8 cellular contexts compared by ENCODE assay signal in the genomic region with DNA sequence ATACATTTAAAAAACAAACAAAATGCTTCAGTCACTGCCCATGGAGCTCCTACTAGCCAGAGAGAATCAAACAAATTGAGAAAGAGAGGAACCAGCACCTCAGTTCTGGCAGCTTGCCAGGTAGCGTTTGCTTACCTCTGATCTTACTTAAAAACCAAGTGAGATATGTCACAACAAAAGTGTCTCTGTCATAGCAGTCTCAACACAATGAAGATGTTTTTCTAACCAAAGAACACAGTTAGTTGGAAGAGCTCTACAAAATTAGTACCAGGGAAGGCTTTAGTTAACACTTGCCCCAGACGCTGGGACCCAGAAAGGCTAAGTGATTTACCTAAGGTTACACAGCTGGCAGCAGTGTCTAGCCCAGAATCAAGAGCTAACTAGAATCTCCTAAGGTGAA. TPM values are rescaled to one million over a fixed set of nuclear protein-coding genes. Genes with fewer than 3 reads are reported as not detected.
DNase-seq lines count a peak whose midpoint lies in the region; ATAC-seq, FAIRE-seq and TF ChIP-seq lines count a peak whose summit lies in the region.

No MANE protein-coding gene starts in this region.

- no peak overlapping the region for H3K18ac ChIP-seq in IMR-90 (ENCODE audit: low read depth, low read length)

- H2BK120ac ChIP-seq in IMR-90 (ENCODE audit: low read depth, low read length): no peak overlapping the region

- H3K23ac ChIP-seq in IMR-90 (ENCODE audit: low read depth, low read length): peak overlapping the region; percentile 23; the same call in 1 of the 2 replicates

- dilution Hi-C loops in IMR-90 (cut with HindIII; ENCODE audit: low sequenced_read_pairs, unreplicated experiment): no loop called here

- H3K27ac ChIP-seq in A549 (peak overlapping the region; percentile 11 to 15; a peak in 3 of 6 replicates), IMR-90 (ENCODE audit: insufficient read depth, low read length) (no peak overlapping the region), kidney (ENCODE audit: low read depth in 2 of 2, low read length in 2 of 2) (no peak overlapping the region)

- H4K5ac ChIP-seq in IMR-90 (ENCODE audit: low read depth, low read length): no peak overlapping the region

- H3K36me3 ChIP-seq in IMR-90 (ENCODE audit: control insufficient read depth, insufficient read depth, low read length) (no peaks in the 10 kb centered on the region), kidney (ENCODE audit: control insufficient read depth in 1 of 2, insufficient read depth in 2 of 2, low read length in 2 of 2) (no peaks in the 10 kb centered on the region)

- H4K8ac ChIP-seq in IMR-90 (ENCODE audit: low read depth in 2 of 2, low read length in 2 of 2): peak overlapping the region in 1 of 2 experiments; percentile 25; a peak in 1 of 4 replicates

- DNase-seq in A549 (ENCODE audit: low read depth in 1 of 2, low spot score in 1 of 2): no peak
- DNase-seq in IMR-90: no peak
- peak; percentile 3 for DNase-seq in SKM-1 (lab: John Stamatoyannopoulos, UW; ENCODE audit: unreplicated experiment)
- DNase-seq in kidney: peak; percentile 55
- no peak for DNase-seq in Kasumi-1 (lab: John Stamatoyannopoulos, UW)
- no peak for DNase-seq in stimulated activated naive CD8-positive, alpha-beta T cell treated with anti-CD3 and anti-CD28 coated beads, Interleukin-15, Interleukin-2, amounts not matched to agents 100 U/mL and 50 U/mL, for 24 hours
- no peak for DNase-seq in retina

- no peaks in the 10 kb centered on the region for H3K9me1 ChIP-seq in IMR-90 (ENCODE audit: insufficient read depth, low read length)

- intact Hi-C loops in IMR-90 (cut with micrococcal nuclease): loop anchor here (5.0 to 10.0 kb wide), 2 partner anchors 61 to 218 kb away; no protein-coding TSS in a partner anchor
- intact Hi-C loops in kidney (cut with DNase I): no loop called here

- POLR2A ChIA-PET in A549 (lab: Yijun Ruan, JAX) (no interaction called here), IMR-90 (lab: Charles Lee; ENCODE audit: unreplicated experiment) (interaction anchor here (0.6 kb wide), 1 partner anchor 310 kb away, joined by 6 read pairs; no protein-coding TSS in a partner anchor)

- H3K4me3 ChIP-seq in A549 (no peak overlapping the region), IMR-90 (ENCODE audit: insufficient read depth, low read depth, low read length) (no peak overlapping the region), kidney (ENCODE audit: low read length in 2 of 2) (peak overlapping the region in 1 of 2 donors; percentile 1)

- H3K9me3 ChIP-seq in A549 (no peaks in the 10 kb centered on the region), IMR-90 (ENCODE audit: control insufficient read depth, insufficient read depth, low read length) (no peaks in the 10 kb centered on the region), kidney (ENCODE audit: control insufficient read depth in 1 of 2, low read length in 2 of 2) (no peaks in the 10 kb centered on the region)

- no peaks in the 10 kb centered on the region for H3K27me3 ChIP-seq in IMR-90 (ENCODE audit: control insufficient read depth, insufficient read depth, low read length)

- no peak overlapping the region for H3K56ac ChIP-seq in IMR-90 (ENCODE audit: extremely low read depth, insufficient read depth, low read length)

- peak overlapping the region; percentile 55 for H2AK5ac ChIP-seq in IMR-90 (ENCODE audit: low read depth, low read length)

- ATAC-seq in A549 (no peak), IMR-90 (ENCODE audit: low read depth) (no peak), HG03460 (IDR thresholded peaks at IDR 0.05; ENCODE audit: unreplicated experiment) (no peak)
- ATAC-seq in stimulated activated naive CD8-positive, alpha-beta T cell treated with anti-CD3 and anti-CD28 coated beads, Interleukin-15, Interleukin-2, amounts not matched to agents 100 U/mL and 50 U/mL, for 24 hours: no peak

- no peak overlapping the region for H3K9ac ChIP-seq in IMR-90 (ENCODE audit: low read depth, low read length)
- H3K9ac ChIP-seq in kidney (ENCODE audit: low read length in 2 of 2): no peak overlapping the region

- CTCF ChIA-PET in A549 (lab: Yijun Ruan, JAX) (interaction anchor here (0.7 to 1.5 kb wide), 3 partner anchors 34 to 123 kb away, joined by 3 to 4 read pairs (median 3); no protein-coding TSS in a partner anchor), IMR-90 (lab: Yijun Ruan, JAX) (interaction anchor here (0.6 kb wide), 1 partner anchor 1761 kb away, joined by 3 read pairs; no protein-coding TSS in a partner anchor)

- H3K4me1 ChIP-seq in A549 (peaks cover 55% of the 10 kb centered on the region), IMR-90 (ENCODE audit: control insufficient read depth, insufficient read depth, low read length) (peaks cover 3% of the 10 kb centered on the region; the same call in 1 of the 2 replicates), kidney (ENCODE audit: control insufficient read depth in 1 of 2, insufficient read depth in 1 of 2, low read depth in 1 of 2, low read length in 2 of 2) (peaks cover 0 to 6% of the 10 kb centered on the region in 2 donors)

- H4K91ac ChIP-seq in IMR-90 (ENCODE audit: insufficient read depth, low read depth, low read length): no peak overlapping the region

- no peak overlapping the region for H2BK5ac ChIP-seq in IMR-90 (ENCODE audit: low read depth, low read length, poor library complexity, severe bottlenecking)

- no peak for TF ChIP-seq RAD21 in A549 (conservative IDR thresholded peaks at IDR 0.05 in 1 of 2, IDR thresholded peaks at IDR 0.05 in 1 of 2)
- TF ChIP-seq RAD21 in IMR-90 (IDR thresholded peaks at IDR 0.05; ENCODE audit: low read length): no peak

- H3K4ac ChIP-seq in IMR-90 (ENCODE audit: low read depth, low read length): peak overlapping the region; percentile 28

- H3K79me1 ChIP-seq in IMR-90 (ENCODE audit: low read depth in 1 of 2, low read length in 2 of 2): peaks cover 34 to 62% of the 10 kb centered on the region in 2 experiments

- FAIRE-seq in A549 (lab: Jason Lieb, UNC) (no peak), kidney (lab: Jason Lieb, UNC) (no peak)

- no TSS peak for BruUV-seq in IMR-90 (replicated peaks; lab: Mats Ljungman, UMichigan)

- no peak overlapping the region for H2BK15ac ChIP-seq in IMR-90 (ENCODE audit: low read depth, low read length)

- H2AFZ ChIP-seq in IMR-90 (replicated peaks; ENCODE audit: low read length, poor library complexity): no peak overlapping the region

- H4K20me1 ChIP-seq in IMR-90 (ENCODE audit: insufficient read depth, low read length): no peaks in the 10 kb centered on the region

- H2BK20ac ChIP-seq in IMR-90 (ENCODE audit: low read depth, low read length): no peak overlapping the region

- TF ChIP-seq POLR2A in A549 (IDR thresholded peaks at IDR 0.05; ENCODE audit: low read length) (no peak), IMR-90 (IDR thresholded peaks at IDR 0.05; ENCODE audit: low read depth, low read length) (no peak)

- 28% methylated on average over 2 of the region's 2 CpGs for WGBS in A549 (ENCODE audit: missing lambda C conversion rate)
- WGBS in IMR-90 (ENCODE audit: extremely low coverage in 2 of 2, insufficient read length in 1 of 2), 2 experiments: 40% methylated on average over 1 of the region's 2 CpGs; no CpG with 5 or more reads in 1 of the 2 experiments

- H3K14ac ChIP-seq in IMR-90 (replicated peaks; ENCODE audit: low read depth, low read length): 0 out of 2 replicates have a peak overlapping the region, but pooled peaks have one; percentile 50

- no peak for TF ChIP-seq EP300 in A549 (IDR thresholded peaks at IDR 0.05)

- in situ Hi-C loops in IMR-90 (cut with MboI; ENCODE audit: low sequenced_read_pairs): loop anchor here (10.0 to 25.0 kb wide), 2 partner anchors 212 to 441 kb away; no protein-coding TSS in a partner anchor

- H3K4me2 ChIP-seq in A549 (peak overlapping the region; percentile 96), IMR-90 (ENCODE audit: low read depth, low read length) (no peak overlapping the region)

- TF ChIP-seq CTCF in A549 (IDR thresholded peaks at IDR 0.05) (no peak), IMR-90 (conservative IDR thresholded peaks at IDR 0.05; ENCODE audit: low read depth, low read length) (no peak), kidney (IDR thresholded peaks at IDR 0.05; ENCODE audit: borderline replicate concordance, extremely low read depth, insufficient read depth) (no peak)

- no peak overlapping the region for H2AK9ac ChIP-seq in IMR-90 (replicated peaks; ENCODE audit: low read depth, low read length, poor library complexity)

TF ChIP-seq in IMR-90, 13 proteins besides CTCF, POLR2A, EP300 and RAD21 (continues in another document):
- TF ChIP-seq SMC3 (IDR thresholded peaks at IDR 0.05; ENCODE audit: low read depth, low read length) (no peak), MXI1 (IDR thresholded peaks at IDR 0.05; ENCODE audit: borderline replicate concordance, low read depth, low read length) (no peak), CHD1 (IDR thresholded peaks at IDR 0.05; ENCODE audit: low read depth, low read length) (no peak), NFE2L2 (IDR thresholded peaks at IDR 0.05; ENCODE audit: low read depth, low read length) (no peak)

RNA-seq across cellular contexts. Expression of a gene that starts 3.4 kb away (rescaled TPM):
- polyA plus RNA-seq in A549 (2011; rRNA removed): 13.6 and 15.7 TPM in 2 replicates
- polyA plus RNA-seq in A549 (2012; cell fraction: cytosol; rRNA removed): 4.8 and 5.8 TPM in 2 replicates
- 11.1 and 13.1 TPM in 2 replicates for polyA plus RNA-seq in A549 (2012; cell fraction: nucleus; rRNA removed)
- 12.4 to 15.9 TPM (median 13.7 TPM) in 3 replicates for polyA plus RNA-seq in A549 (2017; fragmentation: RNase III; extraction: RNeasy Plus Mini Kit Qiagen cat#74134 plus additional on column Dnase treatment)
- 24.5 and 35.2 TPM in 2 replicates for polyA minus RNA-seq in A549 (2011; rRNA and poly(A)+ RNA removed)
- 12.2 and 14.2 TPM in 2 replicates for total RNA-seq in IMR-90 (2012; rRNA removed)
- polyA plus RNA-seq in IMR-90 (2012; rRNA removed): 4.2 and 4.4 TPM in 2 replicates
- polyA plus RNA-seq in IMR-90 (2012; cell fraction: cytosol; rRNA removed): 1.8 and 2.3 TPM in 2 replicates
- 7.2 and 10.9 TPM in 2 replicates for polyA plus RNA-seq in IMR-90 (2012; cell fraction: nucleus; rRNA removed; ENCODE audit: low replicate concordance)
- total RNA-seq in kidney: 38.9 TPM
- 3.2 TPM for polyA plus RNA-seq in kidney (ENCODE audit: insufficient read depth, low read depth, low replicate concordance)

RNA-seq across cellular contexts. Expression of a gene that starts 3.7 kb away (rescaled TPM):
- 25.8 and 31.9 TPM in 2 replicates for polyA plus RNA-seq in A549 (2011; rRNA removed)
- polyA plus RNA-seq in A549 (2012; cell fraction: cytosol; rRNA removed): 5.0 and 5.7 TPM in 2 replicates
- polyA plus RNA-seq in A549 (2012; cell fraction: nucleus; rRNA removed): 1.7 and 3.4 TPM in 2 replicates
- 18.5 to 23.4 TPM (median 22.5 TPM) in 3 replicates for polyA plus RNA-seq in A549 (2017; fragmentation: RNase III; extraction: RNeasy Plus Mini Kit Qiagen cat#74134 plus additional on column Dnase treatment)
- polyA minus RNA-seq in A549 (2011; rRNA and poly(A)+ RNA removed): 12.8 and 21.0 TPM in 2 replicates
- total RNA-seq in IMR-90 (2012; rRNA removed): 21.3 and 45.0 TPM in 2 replicates
- polyA plus RNA-seq in IMR-90 (2012; rRNA removed): 6.0 and 7.3 TPM in 2 replicates
- polyA plus RNA-seq in IMR-90 (2012; cell fraction: cytosol; rRNA removed): 2.5 and 3.2 TPM in 2 replicates
- 0.51 and 4.0 TPM in 2 replicates for polyA plus RNA-seq in IMR-90 (2012; cell fraction: nucleus; rRNA removed; ENCODE audit: low replicate concordance)
- 25.0 TPM for total RNA-seq in kidney
- polyA plus RNA-seq in kidney (ENCODE audit: insufficient read depth, low read depth, low replicate concordance): 18.7 TPM

Comparison
In these comparisons a context has a peak if more than half of its experiments do, and no peak if none do; other contexts are left out.
1. DNase-seq: peak in SKM-1 (single experiment) and kidney (single experiment); none in A549 (0 of 2), IMR-90 (single experiment), Kasumi-1 (0 of 2), stimulated activated naive CD8-positive, alpha-beta T cell treated with anti-CD3 and anti-CD28 coated beads, Interleukin-15, Interleukin-2, amounts not matched to agents 100 U/mL and 50 U/mL, for 24 hours (single experiment) and retina (single experiment).
2. H3K27ac ChIP-seq: peak in A549 (2 of 2); none in IMR-90 (single experiment) and kidney (0 of 2).